33 cellular contexts compared by ENCODE assay signal in the genomic region with DNA sequence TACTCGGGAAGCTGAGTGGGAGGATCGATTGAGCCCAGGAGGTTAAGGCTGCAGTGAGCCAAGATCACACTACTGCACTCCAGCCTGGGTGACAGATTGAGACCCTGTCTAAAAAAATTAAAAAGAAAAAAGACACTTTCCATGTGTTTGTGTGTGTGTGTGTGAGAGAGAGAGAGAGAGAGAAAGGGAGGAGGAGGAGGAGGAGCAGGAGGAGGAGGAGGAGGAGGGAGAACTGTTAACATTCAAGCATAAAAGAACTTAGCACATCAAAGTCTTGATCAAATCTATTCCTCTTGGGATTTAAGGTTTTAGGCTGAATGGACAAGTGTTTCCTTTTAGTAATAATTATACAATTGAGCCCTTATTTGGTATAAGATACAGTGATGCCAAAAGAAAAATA.
"Had no signal": no experiment of that assay in that cellular context is flagged by ENCODE, and none has a peak within 500 bp of the region (broad histone marks: within the 10 kb centered on the region; RNA-seq: fewer than 3 reads in every experiment).

No MANE protein-coding gene starts in this region.

- H3K4me1 Mint-ChIP-seq: activated CD4-positive, alpha-beta memory T cell treated with anti-CD3 and anti-CD28 coated beads, Interleukin-2, amount 10 ng/mL, durations not matched to agents 7 days and 5 days; activated CD4-positive, alpha-beta T cell treated with anti-CD3 and anti-CD28 coated beads for 36 hours; activated CD4-positive, alpha-beta T cell treated with anti-CD3 and anti-CD28 coated beads, Interleukin-2, amount 10 ng/mL, durations not matched to agents 7 days and 5 days; activated CD8-positive, alpha-beta memory T cell treated with anti-CD3 and anti-CD28 coated beads, Interleukin-2, amount 10 ng/mL, durations not matched to agents 7 days and 5 days; activated naive CD8-positive, alpha-beta T cell treated with anti-CD3 and anti-CD28 coated beads for 36 hours; activated T-helper 17 cell treated with anti-CD3 and anti-CD28 coated beads, Interleukin-2, amount 50 U/mL, for 72 hours had no signal

- ATAC-seq: activated CD4-positive, alpha-beta T cell treated with anti-CD3 and anti-CD28 coated beads for 36 hours; activated CD4-positive, CD25-positive, alpha-beta regulatory T cell treated with anti-CD3 and anti-CD28 coated beads, Interleukin-2, amount 50 U/mL, for 24 hours; activated CD8-positive, alpha-beta memory T cell treated with anti-CD3 and anti-CD28 coated beads, Interleukin-2, amount 10 ng/mL, durations not matched to agents 7 days and 5 days; activated CD8-positive, alpha-beta T cell treated with anti-CD3 and anti-CD28 coated beads, Interleukin-2, amount 10 ng/mL, durations not matched to agents 7 days and 5 days; activated naive CD4-positive, alpha-beta T cell treated with anti-CD3 and anti-CD28 coated beads, Interleukin-2, amount 50 U/mL, for 72 hours; activated T-helper 17 cell treated with anti-CD3 and anti-CD28 coated beads, Interleukin-2, amount 50 U/mL, for 72 hours; body of pancreas had no signal

- H3K27me3 Mint-ChIP-seq: activated CD4-positive, alpha-beta memory T cell treated with anti-CD3 and anti-CD28 coated beads, Interleukin-2, amount 10 ng/mL, durations not matched to agents 7 days and 5 days; activated CD4-positive, alpha-beta T cell treated with anti-CD3 and anti-CD28 coated beads for 36 hours; activated CD4-positive, alpha-beta T cell treated with anti-CD3 and anti-CD28 coated beads, Interleukin-2, amount 10 ng/mL, durations not matched to agents 7 days and 5 days; activated CD8-positive, alpha-beta memory T cell treated with anti-CD3 and anti-CD28 coated beads, Interleukin-2, amount 10 ng/mL, durations not matched to agents 7 days and 5 days; activated naive CD8-positive, alpha-beta T cell treated with anti-CD3 and anti-CD28 coated beads for 36 hours; activated T-cell treated with anti-CD3 and anti-CD28 coated beads, Interleukin-2, amount 50 U/mL, for 24 hours; activated T-helper 17 cell treated with anti-CD3 and anti-CD28 coated beads, Interleukin-2, amount 50 U/mL, for 72 hours had no signal

- DNase-seq: activated CD4-positive, alpha-beta memory T cell treated with anti-CD3 and anti-CD28 coated beads, Interleukin-2, amount 10 ng/mL, durations not matched to agents 7 days and 5 days; activated CD4-positive, alpha-beta T cell treated with anti-CD3 and anti-CD28 coated beads for 1 hour; activated CD4-positive, alpha-beta T cell treated with anti-CD3 and anti-CD28 coated beads for 36 hours; activated CD4-positive, alpha-beta T cell treated with anti-CD3 and anti-CD28 coated beads for 48 hours; activated CD4-positive, alpha-beta T cell treated with anti-CD3 and anti-CD28 coated beads, Interleukin-2, amount 10 ng/mL, durations not matched to agents 7 days and 5 days; activated CD4-positive, alpha-beta T cell treated with anti-CD3 and anti-CD28 coated beads, Interleukin-2, amount 50 U/mL, for 48 hours; activated CD4-positive, CD25-positive, alpha-beta regulatory T cell; activated CD8-positive, alpha-beta memory T cell treated with anti-CD3 and anti-CD28 coated beads for 24 hours; activated CD8-positive, alpha-beta memory T cell treated with anti-CD3 and anti-CD28 coated beads, Interleukin-2, amount 10 ng/mL, durations not matched to agents 7 days and 5 days; activated CD8-positive, alpha-beta memory T cell treated with anti-CD3 and anti-CD28 coated beads, Interleukin-2, amount 50 U/mL, for 48 hours; activated CD8-positive, alpha-beta T cell treated with anti-CD3 and anti-CD28 coated beads, Interleukin-2, amount 10 ng/mL, durations not matched to agents 7 days and 5 days; activated effector memory CD4-positive, alpha-beta T cell treated with anti-CD3 and anti-CD28 coated beads, Interleukin-2, amount 50 U/mL, for 16 hours; activated gamma-delta T cell treated with Interleukin-2 at 50 U/mL for 16 hours; activated naive CD4-positive, alpha-beta T cell; activated naive CD4-positive, alpha-beta T cell treated with anti-CD3 and anti-CD28 coated beads for 36 hours; activated naive CD4-positive, alpha-beta T cell treated with anti-CD3 and anti-CD28 coated beads, Interleukin-2, amount 50 U/mL, for 16 hours; activated naive CD8-positive, alpha-beta T cell treated with anti-CD3 and anti-CD28 coated beads for 36 hours; activated T-cell treated with anti-CD3 and anti-CD28 coated beads, Interleukin-2, amount 50 U/mL, for 24 hours; activated T-cell treated with anti-CD3 and anti-CD28 coated beads, Interleukin-2, amount 50 U/mL, for 48 hours; adrenal gland; amniotic stem cell; aorta; body of pancreas; brain microvascular endothelial cell; central memory CD4-positive, alpha-beta T cell; T-helper 1 cell; T-helper 2 cell; T-helper 9 cell had no signal

- H3K4me3 Mint-ChIP-seq: activated CD4-positive, alpha-beta memory T cell treated with anti-CD3 and anti-CD28 coated beads, Interleukin-2, amount 10 ng/mL, durations not matched to agents 7 days and 5 days; activated CD4-positive, alpha-beta T cell treated with anti-CD3 and anti-CD28 coated beads for 36 hours; activated CD4-positive, alpha-beta T cell treated with anti-CD3 and anti-CD28 coated beads, Interleukin-2, amount 10 ng/mL, durations not matched to agents 7 days and 5 days; activated CD8-positive, alpha-beta memory T cell treated with anti-CD3 and anti-CD28 coated beads, Interleukin-2, amount 10 ng/mL, durations not matched to agents 7 days and 5 days; activated CD8-positive, alpha-beta T cell treated with anti-CD3 and anti-CD28 coated beads, Interleukin-2, amount 10 ng/mL, durations not matched to agents 7 days and 5 days; activated naive CD4-positive, alpha-beta T cell treated with anti-CD3 and anti-CD28 coated beads for 36 hours; activated naive CD8-positive, alpha-beta T cell treated with anti-CD3 and anti-CD28 coated beads for 36 hours; activated T-cell treated with anti-CD3 and anti-CD28 coated beads, Interleukin-2, amount 50 U/mL, for 24 hours; activated T-helper 17 cell treated with anti-CD3 and anti-CD28 coated beads, Interleukin-2, amount 50 U/mL, for 72 hours; T-helper 1 cell treated with Interleukin-12 subunit alpha and Interleukin-12 subunit beta and Interleukin-4 antibody, amounts not matched to agents 30 μg/mL and 1 μg/mL, for 36 hours; T-helper 2 cell treated with Interferon-gamma antibody and Interleukin-4, amounts not matched to agents 5 μg/mL and 100 μg/mL, for 36 hours had no signal

- H3K27ac Mint-ChIP-seq: activated CD4-positive, alpha-beta memory T cell treated with anti-CD3 and anti-CD28 coated beads, Interleukin-2, amount 10 ng/mL, durations not matched to agents 7 days and 5 days; activated CD4-positive, alpha-beta T cell treated with anti-CD3 and anti-CD28 coated beads for 36 hours; activated CD4-positive, alpha-beta T cell treated with anti-CD3 and anti-CD28 coated beads, Interleukin-2, amount 10 ng/mL, durations not matched to agents 7 days and 5 days; activated CD8-positive, alpha-beta memory T cell treated with anti-CD3 and anti-CD28 coated beads, Interleukin-2, amount 10 ng/mL, durations not matched to agents 7 days and 5 days; activated CD8-positive, alpha-beta T cell treated with anti-CD3 and anti-CD28 coated beads, Interleukin-2, amount 10 ng/mL, durations not matched to agents 7 days and 5 days; activated naive CD4-positive, alpha-beta T cell treated with anti-CD3 and anti-CD28 coated beads for 36 hours; activated naive CD4-positive, alpha-beta T cell treated with anti-CD3 and anti-CD28 coated beads, Interleukin-2, amount 50 U/mL, for 72 hours; activated naive CD8-positive, alpha-beta T cell treated with anti-CD3 and anti-CD28 coated beads for 36 hours; activated T-cell treated with anti-CD3 and anti-CD28 coated beads, Interleukin-2, amount 50 U/mL, for 24 hours; activated T-helper 17 cell treated with anti-CD3 and anti-CD28 coated beads, Interleukin-2, amount 50 U/mL, for 72 hours; T-helper 1 cell treated with Interleukin-12 subunit alpha and Interleukin-12 subunit beta and Interleukin-4 antibody, amounts not matched to agents 30 μg/mL and 1 μg/mL, for 36 hours; T-helper 2 cell treated with Interferon-gamma antibody and Interleukin-4, amounts not matched to agents 5 μg/mL and 100 μg/mL, for 36 hours had no signal
